Comparison of ENCODE assay signal across 18 cellular contexts in the genomic region with DNA sequence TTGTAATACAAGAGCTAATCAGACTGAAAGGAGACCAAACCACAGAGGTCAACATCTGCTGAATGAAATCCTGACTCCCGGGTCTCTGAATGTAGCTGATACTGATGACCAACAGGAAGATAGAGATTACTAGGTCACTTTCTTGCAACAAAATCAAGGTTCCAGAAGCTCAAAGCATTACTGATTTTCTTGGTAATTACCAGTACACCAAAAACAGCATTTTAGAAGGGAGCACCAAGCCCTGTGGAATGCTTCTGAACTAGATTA.
"Had no signal": no experiment of that assay in that cellular context is flagged by ENCODE, and none has a peak within 500 bp of the region (broad histone marks: within the 10 kb centered on the region; RNA-seq: fewer than 3 reads in every experiment).

No MANE protein-coding gene starts in this region.

- H3K27ac ChIP-seq: ascending aorta, coronary artery, foreskin keratinocyte, left lung, prostate gland, testis, vagina, WERI-Rb-1 had no signal

- H3K9me3 ChIP-seq: ascending aorta, left lung, prostate gland, testis, vagina had no signal

- H3K36me3 ChIP-seq: prostate gland had no signal

- H3K4me3 ChIP-seq: ascending aorta, coronary artery, left lung, lung, prostate gland, testis, vagina had no signal

- H3K27me3 ChIP-seq: ascending aorta, foreskin keratinocyte, left lung, testis, vagina had no signal

- DNase-seq: activated CD4-positive, alpha-beta T cell treated with anti-CD3 and anti-CD28 coated beads for 1 hour; activated gamma-delta T cell treated with Interleukin-2 at 50 U/mL for 16 hours; activated T-cell treated with anti-CD3 and anti-CD28 coated beads, Interleukin-2, amount 50 U/mL, for 1 hour; foreskin keratinocyte; kidney glomerular epithelial cell; left lung; midbrain; natural killer cell; stimulated activated CD4-positive, alpha-beta T cell treated with anti-CD3 and anti-CD28 coated beads, Interleukin-2, amount 100 ng/mL, for 48 hours; stimulated activated CD8-positive, alpha-beta memory T cell treated with anti-CD3 and anti-CD28 coated beads, Interleukin-4, amount 100 ng/mL, for 48 hours; stimulated activated naive B cell treated with anti-CD40 and anti-IgM and Interleukin-4, amounts not matched to agents 10 μg/mL and 1 μg/mL and 100 μg/mL, for 72 hours; testis; WERI-Rb-1 had no signal

- H3K4me1 ChIP-seq: ascending aorta, foreskin keratinocyte, left lung, prostate gland, testis, vagina had no signal
